Comparison of ENCODE assay signal across 8 cellular contexts in genomic region chr9:33076360-33077004, GRCh38. TPM values are rescaled to one million over a fixed set of nuclear protein-coding genes. Genes with fewer than 3 reads are reported as not detected.
DNase-seq lines count a peak whose midpoint lies in the region; ATAC-seq, FAIRE-seq and TF ChIP-seq lines count a peak whose summit lies in the region.

Gene SMU1 (minus strand): TSS chr9:33076674. CDS start chr9:33076608, 66 bp downstream.

- TF ChIP-seq POLR2A in GM12892 (IDR thresholded peaks at IDR 0.05; ENCODE audit: low read depth, low read length) (peak; percentile 79), adrenal gland (IDR thresholded peaks at IDR 0.05) (peak; percentile 50 to 83), heart left ventricle (IDR thresholded peaks at IDR 0.05) (peak; percentile 25 to 86)

- peak within 1 kb of the TSS; percentile 35 to 79 (median 60) for H3K4me3 ChIP-seq in adrenal gland
- H3K4me3 ChIP-seq in heart left ventricle: peak within 1 kb of the TSS; percentile 39 to 89 (median 74)

- peak; percentile 97 for FAIRE-seq in GM12892 (lab: Jason Lieb, UNC)

- H3K4me1 ChIP-seq in adrenal gland (replicated peaks in 1 of 2) (peaks cover 0 to 14% of the 10 kb centered on the region in 2 donors), heart left ventricle (peaks cover 0 to 32% (median 10%) of the 10 kb centered on the region in 12 donors)

- no peaks in the 10 kb centered on the region for H3K9me3 Mint-ChIP-seq in type B pancreatic cell

- H3K4me1 Mint-ChIP-seq in type B pancreatic cell (ENCODE audit: unreplicated experiment): peaks cover 14% of the 10 kb centered on the region

- peaks cover 0 to 21% of the 10 kb centered on the region in 2 donors for H3K36me3 ChIP-seq in adrenal gland (replicated peaks in 1 of 2)
- H3K36me3 ChIP-seq in heart left ventricle: peaks cover 0 to 32% (median 22%) of the 10 kb centered on the region in 9 donors

- H3K9me3 ChIP-seq in adrenal gland (replicated peaks in 1 of 3) (no peaks in the 10 kb centered on the region), heart left ventricle (no peaks in the 10 kb centered on the region)

- H3K27ac ChIP-seq in adrenal gland (peak within 1 kb of the TSS; percentile 77 to 98 (median 96)), heart left ventricle (peak within 1 kb of the TSS; percentile 75 to 96 (median 91))

- DNase-seq in GM12892 (ENCODE audit: insufficient read length): peak; percentile 90
- peak; percentile 99 for DNase-seq in NCI-H146 (lab: John Stamatoyannopoulos, UW)
- peak; percentile 92 to 97 (median 94) for DNase-seq in T-helper 1 cell
- DNase-seq in adrenal gland: peak; percentile 96 to 99 (median 98)
- DNase-seq in heart left ventricle: peak; percentile 96 to 98 (median 98)
- DNase-seq in pons (ENCODE audit: low spot score): peak; percentile 96
- peak; percentile 96 for DNase-seq in type B pancreatic cell (ENCODE audit: extremely low spot score, unreplicated experiment)

- 0 to 1% (median 0%) methylated on average over 28 to 45 of the region's 45 CpGs; no CpG with 5 or more reads in 1 of the 4 donors for WGBS in adrenal gland, 4 donors
- 0% methylated on average over 31 to 45 of the region's 45 CpGs for WGBS in heart left ventricle, 4 donors

- peaks cover 8% of the 10 kb centered on the region for H3K36me3 Mint-ChIP-seq in type B pancreatic cell

- peak within 1 kb of the TSS; percentile 99 for H3K27ac Mint-ChIP-seq in type B pancreatic cell

- intact Hi-C loops in adrenal gland (cut with DNase I): no loop called here
- intact Hi-C loops in heart left ventricle (cut with DNase I): no loop called here

- no peak for TF ChIP-seq CTCF in adrenal gland (IDR thresholded peaks at IDR 0.05)
- no peak for TF ChIP-seq CTCF in heart left ventricle (IDR thresholded peaks at IDR 0.05)
- no peak for TF ChIP-seq CTCF in type B pancreatic cell (conservative IDR thresholded peaks at IDR 0.05)

- H3K4me3 Mint-ChIP-seq in type B pancreatic cell: peak within 1 kb of the TSS; percentile 100

- H3K27me3 ChIP-seq in adrenal gland (no peaks in the 10 kb centered on the region), heart left ventricle (no peaks in the 10 kb centered on the region)

- no peaks in the 10 kb centered on the region for H3K27me3 Mint-ChIP-seq in type B pancreatic cell

- ATAC-seq in HG02852 (IDR thresholded peaks at IDR 0.05; ENCODE audit: unreplicated experiment): peak; percentile 98
- ATAC-seq in heart left ventricle: peak; percentile 98 to 99 (median 98)

RNA-seq across cellular contexts. Expression of gene SMU1, which starts in this region (rescaled TPM):
- 19.1 TPM for polyA plus RNA-seq in GM12892 (2012; ENCODE audit: missing spikeins)
- 10 to 100 TPM; 15.0 to 23.5 (median 21.5) TPM for total RNA-seq in adrenal gland
- 10 to 100 TPM in 1 of 3 donors, 1 to 10 TPM in 2; 6.9 to 23.3 (median 8.0) TPM for polyA plus RNA-seq in adrenal gland
- total RNA-seq in heart left ventricle: 10 to 100 TPM; 11.5 to 19.4 (median 15.8) TPM
- 10 to 100 TPM in 1 of 2 donors, 1 to 10 TPM in 1; 6.7 to 12.3 TPM for polyA plus RNA-seq in heart left ventricle
- total RNA-seq in type B pancreatic cell (ENCODE audit: low replicate concordance): 21.0 and 25.4 TPM in 2 replicates

Comparison
In these comparisons a context has a peak if more than half of its experiments do, and no peak if none do; other contexts are left out.
1. Peak in every context shown above with its lines: DNase-seq, ATAC-seq, H3K4me3 ChIP-seq and H3K27ac ChIP-seq.